9 cellular contexts compared by ENCODE assay signal in genomic region chr22:50299724-50300619, GRCh38. TPM values are rescaled to one million over a fixed set of nuclear protein-coding genes. Genes with fewer than 3 reads are reported as not detected.
A peak's percentile ranks its signal among the peaks of the same experiment; 100 is the strongest.
DNase-seq lines count a peak whose midpoint lies in the region; ATAC-seq and TF ChIP-seq lines count a peak whose summit lies in the region.
"Had no signal": no experiment of that assay in that cellular context is flagged by ENCODE, and none has a peak within 500 bp of the region (broad histone marks: within the 10 kb centered on the region; RNA-seq: fewer than 3 reads in every experiment).

No MANE protein-coding gene starts in this region.

- H4K91ac ChIP-seq in mesenchymal stem cell (ENCODE audit: low read length) = peak overlapping the region; percentile 76

- no peak overlapping the region for H2AFZ ChIP-seq in mesenchymal stem cell (ENCODE audit: low read depth, low read length)

- H2BK120ac ChIP-seq in mesenchymal stem cell (ENCODE audit: low read depth, low read length) = peak overlapping the region; percentile 78

- DNase-seq in NCI-H748 (lab: John Stamatoyannopoulos, UW; ENCODE audit: unreplicated experiment) = peak; percentile 52
- DNase-seq in NCI-H748 treated with DMSO at 0.1 percent for 48 hours (lab: John Stamatoyannopoulos, UW) = no peak
- DNase-seq in epithelial cell of esophagus (ENCODE audit: low read depth) = no peak
- DNase-seq in mesenchymal stem cell = no peak
- DNase-seq in upper lobe of left lung = peak in 1 of 2 donors; percentile 87
- no peak for DNase-seq in cerebellar nuclear complex (lab: John Stamatoyannopoulos, UW)
- DNase-seq: activated CD4-positive, alpha-beta T cell treated with anti-CD3 and anti-CD28 coated beads, Interleukin-2, amount 50 U/mL, for 48 hours had no signal

- peak overlapping the region; percentile 62 for H4K8ac ChIP-seq in mesenchymal stem cell (ENCODE audit: low read length)

- peak overlapping the region in 1 of 2 experiments; percentile 76 for H2BK12ac ChIP-seq in mesenchymal stem cell (ENCODE audit: low read length in 2 of 2)

- TF ChIP-seq EP300 in upper lobe of left lung (IDR thresholded peaks at IDR 0.05) = no peak

- H3K27ac ChIP-seq in mesenchymal stem cell (ENCODE audit: low read length, poor library complexity, severe bottlenecking) = no peak overlapping the region
- peak overlapping the region; percentile 58 to 94 (median 88) for H3K27ac ChIP-seq in upper lobe of left lung

- H2AK5ac ChIP-seq in mesenchymal stem cell (ENCODE audit: low read length, severe bottlenecking) = no peak overlapping the region

- H3K9me3 ChIP-seq in mesenchymal stem cell (ENCODE audit: control insufficient read depth, low read length) (no peaks in the 10 kb centered on the region), upper lobe of left lung (no peaks in the 10 kb centered on the region)

- H3K27me3 ChIP-seq in mesenchymal stem cell (ENCODE audit: control insufficient read depth in 1 of 2, insufficient read depth in 1 of 2, low read length in 2 of 2) = no peaks in the 10 kb centered on the region
- H3K27me3 ChIP-seq in upper lobe of left lung = no peaks in the 10 kb centered on the region

- H3K4ac ChIP-seq in mesenchymal stem cell (ENCODE audit: low read depth in 1 of 2, low read length in 2 of 2) = peak overlapping the region; percentile 65 to 88

- TF ChIP-seq POLR2A in upper lobe of left lung (IDR thresholded peaks at IDR 0.05) = no peak

- peak overlapping the region in 1 of 2 experiments; percentile 74 for H3K23ac ChIP-seq in mesenchymal stem cell (ENCODE audit: low read length in 2 of 2)

- peak overlapping the region; percentile 54 for H3K4me2 ChIP-seq in mesenchymal stem cell (ENCODE audit: low read length, poor library complexity, severe bottlenecking)

- H2BK5ac ChIP-seq in mesenchymal stem cell (ENCODE audit: low read depth, low read length, poor library complexity, severe bottlenecking) = peak overlapping the region; percentile 46

- WGBS in mesenchymal stem cell = 11% methylated on average over 79 of the region's 99 CpGs
- WGBS in upper lobe of left lung, 2 donors = 43 to 53% methylated on average over 36 to 46 of the region's 99 CpGs

- peak overlapping the region in 1 of 2 experiments; percentile 50 for H3K14ac ChIP-seq in mesenchymal stem cell (ENCODE audit: low read length in 2 of 2)

- no peaks in the 10 kb centered on the region for H3K79me1 ChIP-seq in mesenchymal stem cell (replicated peaks; ENCODE audit: low read length, poor library complexity, severe bottlenecking)

- peak overlapping the region; percentile 81 to 89 for H3K18ac ChIP-seq in mesenchymal stem cell (ENCODE audit: low read depth in 1 of 2, low read length in 2 of 2)

- no peak overlapping the region for H3K9ac ChIP-seq in mesenchymal stem cell (ENCODE audit: low read length)

- H3K4me3 ChIP-seq in epithelial cell of esophagus (ENCODE audit: low read length) = peak overlapping the region; percentile 35
- peak overlapping the region; percentile 28 to 41 for H3K4me3 ChIP-seq in mesenchymal stem cell (ENCODE audit: insufficient read depth in 1 of 2, low read depth in 1 of 2, low read length in 2 of 2)
- H3K4me3 ChIP-seq in upper lobe of left lung = peak overlapping the region; percentile 21 to 46 (median 40)

- H2BK15ac ChIP-seq in mesenchymal stem cell (ENCODE audit: low read depth, poor library complexity, severe bottlenecking) = peak overlapping the region; percentile 52

- peaks cover 8 to 63% of the 10 kb centered on the region in 2 experiments for H3K36me3 ChIP-seq in mesenchymal stem cell (ENCODE audit: control insufficient read depth in 1 of 2, insufficient read depth in 2 of 2, low read depth in 1 of 2, low read length in 2 of 2)
- H3K36me3 ChIP-seq in upper lobe of left lung = peaks cover 0 to 3% (median 0%) of the 10 kb centered on the region in 4 donors

- ATAC-seq in upper lobe of left lung (ENCODE audit: low FRiP score in 2 of 2) (no peak), GM21390 (IDR thresholded peaks at IDR 0.05; ENCODE audit: unreplicated experiment) (no peak), HG02588 (IDR thresholded peaks at IDR 0.05; ENCODE audit: unreplicated experiment) (no peak)

- H3K4me1 ChIP-seq in mesenchymal stem cell (ENCODE audit: control insufficient read depth, insufficient read depth, low read depth, low read length) (peaks cover 89% of the 10 kb centered on the region), upper lobe of left lung (peaks cover 86 to 92% (median 88%) of the 10 kb centered on the region in 4 donors)

- TF ChIP-seq CTCF in epithelial cell of esophagus (IDR thresholded peaks at IDR 0.05; ENCODE audit: insufficient read depth, low read depth, low read length, missing control alignments) (no peak), upper lobe of left lung (IDR thresholded peaks at IDR 0.05) (no peak)

RNA-seq across cellular contexts. Expression of gene PLXNB2, which starts 7.5 kb away (rescaled TPM):
- 242 TPM for polyA plus RNA-seq in mesenchymal stem cell (2013, experiment 1 of 2)
- 231 TPM for polyA plus RNA-seq in mesenchymal stem cell (2013, experiment 2 of 2)
- total RNA-seq in upper lobe of left lung = 100 to 1,000 TPM; 218 to 407 (median 313) TPM

RNA-seq across cellular contexts. Expression of gene DENND6B, which starts 26.8 kb away (rescaled TPM):
- 4.2 TPM for polyA plus RNA-seq in mesenchymal stem cell (2013, experiment 1 of 2)
- 3.7 TPM for polyA plus RNA-seq in mesenchymal stem cell (2013, experiment 2 of 2)
- total RNA-seq in upper lobe of left lung = 10 to 100 TPM in 5 of 6 donors, 1 to 10 TPM in 1; 9.5 to 24.1 (median 12.7) TPM

RNA-seq across cellular contexts. Expression of gene MAPK11, which starts 29.8 kb away (rescaled TPM):
- polyA plus RNA-seq in mesenchymal stem cell (2013, experiment 1 of 2) = 5.5 TPM
- 5.0 TPM for polyA plus RNA-seq in mesenchymal stem cell (2013, experiment 2 of 2)
- 10 to 100 TPM in 1 of 6 donors, 1 to 10 TPM in 5; 3.1 to 27.3 (median 8.6) TPM for total RNA-seq in upper lobe of left lung

RNA-seq across cellular contexts. Expression of gene MAPK12, which starts 38.5 kb away (rescaled TPM):
- 34.8 TPM for polyA plus RNA-seq in mesenchymal stem cell (2013, experiment 1 of 2)
- polyA plus RNA-seq in mesenchymal stem cell (2013, experiment 2 of 2) = 35.2 TPM
- total RNA-seq in upper lobe of left lung = 10 to 100 TPM in 3 of 6 donors, 1 to 10 TPM in 3; 3.1 to 19.2 (median 10.1) TPM

RNA-seq across cellular contexts. Expression of gene PPP6R2, which starts 43.2 kb away (rescaled TPM):
- 23.0 TPM for polyA plus RNA-seq in mesenchymal stem cell (2013, experiment 1 of 2)
- polyA plus RNA-seq in mesenchymal stem cell (2013, experiment 2 of 2) = 22.9 TPM
- total RNA-seq in upper lobe of left lung = 100 to 1,000 TPM in 2 of 6 donors, 10 to 100 TPM in 4; 53.0 to 264 (median 63.8) TPM
